20 cellular contexts compared by ENCODE assay signal in genomic region chr19:18490719-18491118, GRCh38. TPM values are rescaled to one million over a fixed set of nuclear protein-coding genes. Genes with fewer than 3 reads are reported as not detected.
DNase-seq lines count a peak whose midpoint lies in the region; ATAC-seq lines count a peak whose summit lies in the region.
"Had no signal": no experiment of that assay in that cellular context is flagged by ENCODE, and none has a peak within 500 bp of the region (broad histone marks: within the 10 kb centered on the region; RNA-seq: fewer than 3 reads in every experiment).

No MANE protein-coding gene starts in this region.

- no peak for ATAC-seq in activated T-helper 17 cell treated with anti-CD3 and anti-CD28 coated beads, Interleukin-2, amount 50 U/mL, for 72 hours (replicated peaks)
- ATAC-seq in naive thymus-derived CD4-positive, alpha-beta T cell, result peak; percentile 41
- no peak for ATAC-seq in stimulated activated effector memory CD8-positive, alpha-beta T cell treated with anti-CD3 and anti-CD28 coated beads, Interleukin-12 subunit alpha, Interleukin-12 subunit beta, amount 100 ng/mL, for 72 hours
- ATAC-seq in HG02970 (IDR thresholded peaks at IDR 0.05; ENCODE audit: low FRiP score, unreplicated experiment) (no peak), GM21529 (IDR thresholded peaks at IDR 0.05; ENCODE audit: unreplicated experiment) (no peak)

- intact Hi-C loops in naive thymus-derived CD4-positive, alpha-beta T cell (cut with micrococcal nuclease), result no loop called here

- peak overlapping the region; percentile 41 for H3K27ac Mint-ChIP-seq in activated T-helper 17 cell treated with anti-CD3 and anti-CD28 coated beads, Interleukin-2, amount 50 U/mL, for 72 hours
- no peak overlapping the region for H3K27ac Mint-ChIP-seq in naive thymus-derived CD4-positive, alpha-beta T cell
- H3K27ac Mint-ChIP-seq in stimulated activated effector memory CD8-positive, alpha-beta T cell treated with anti-CD3 and anti-CD28 coated beads, Interleukin-12 subunit alpha, Interleukin-12 subunit beta, amount 100 ng/mL, for 72 hours, result peak overlapping the region; percentile 82

- POLR2A ChIA-PET in naive thymus-derived CD4-positive, alpha-beta T cell (lab: Charles Lee), result no interaction called here

- H3K27me3 Mint-ChIP-seq in activated T-helper 17 cell treated with anti-CD3 and anti-CD28 coated beads, Interleukin-2, amount 50 U/mL, for 72 hours, result no peaks in the 10 kb centered on the region
- no peaks in the 10 kb centered on the region for H3K27me3 Mint-ChIP-seq in naive thymus-derived CD4-positive, alpha-beta T cell

- H3K36me3 ChIP-seq in naive thymus-derived CD4-positive, alpha-beta T cell (ENCODE audit: control insufficient read depth in 2 of 3, insufficient read depth in 3 of 3, low read length in 3 of 3), result peaks cover 0 to 7% (median 0%) of the 10 kb centered on the region in 3 experiments

- H3K4me3 Mint-ChIP-seq in activated T-helper 17 cell treated with anti-CD3 and anti-CD28 coated beads, Interleukin-2, amount 50 U/mL, for 72 hours, result no peak overlapping the region
- H3K4me3 Mint-ChIP-seq in naive thymus-derived CD4-positive, alpha-beta T cell, result no peak overlapping the region
- no peak overlapping the region for H3K4me3 Mint-ChIP-seq in stimulated activated effector memory CD8-positive, alpha-beta T cell treated with anti-CD3 and anti-CD28 coated beads, Interleukin-12 subunit alpha, Interleukin-12 subunit beta, amount 100 ng/mL, for 72 hours

- H3K36me3 Mint-ChIP-seq in activated T-helper 17 cell treated with anti-CD3 and anti-CD28 coated beads, Interleukin-2, amount 50 U/mL, for 72 hours (ENCODE audit: low read depth), result no peaks in the 10 kb centered on the region
- peaks cover 0 to 7% (median 0%) of the 10 kb centered on the region in 5 donors for H3K36me3 Mint-ChIP-seq in naive thymus-derived CD4-positive, alpha-beta T cell
- peaks cover 32% of the 10 kb centered on the region for H3K36me3 Mint-ChIP-seq in stimulated activated effector memory CD8-positive, alpha-beta T cell treated with anti-CD3 and anti-CD28 coated beads, Interleukin-12 subunit alpha, Interleukin-12 subunit beta, amount 100 ng/mL, for 72 hours

- peak; percentile 48 for DNase-seq in NK-92 treated with Interleukin-12 subunit alpha and Interleukin-12 subunit beta, amount 100 ng/mL, for 24 hours (lab: John Stamatoyannopoulos, UW)
- DNase-seq in NK-92 (lab: John Stamatoyannopoulos, UW; ENCODE audit: unreplicated experiment), result no peak
- DNase-seq in naive thymus-derived CD4-positive, alpha-beta T cell, result no peak
- no peak for DNase-seq in stimulated activated effector memory CD8-positive, alpha-beta T cell treated with anti-CD3 and anti-CD28 coated beads, Interleukin-12 subunit alpha, Interleukin-12 subunit beta, amount 100 ng/mL, for 72 hours (ENCODE audit: low spot score in 2 of 2)
- no peak for DNase-seq in AG08395 (ENCODE audit: low spot score)
- DNase-seq: 8988T, C1 segment of cervical spinal cord, Caco-2, EL, Kasumi-1, MM.1S, NCI-H1092 treated with DMSO at 0.1 percent for 48 hours, NCI-H187, NCI-H345, NCI-H526, RPMI8226, SW 1271 had no signal

- H3K4me3 ChIP-seq in naive thymus-derived CD4-positive, alpha-beta T cell (ENCODE audit: low read length), result no peak overlapping the region

- CTCF ChIA-PET in naive thymus-derived CD4-positive, alpha-beta T cell (lab: Charles Lee), result interaction anchor here (0.6 to 0.7 kb wide), 2 partner anchors 31 to 304 kb away, joined by 3 to 4 read pairs; partner anchors contain the start of gene ELL

- no peak overlapping the region for H3K27ac ChIP-seq in naive thymus-derived CD4-positive, alpha-beta T cell (ENCODE audit: low read depth, low read length)

- no peaks in the 10 kb centered on the region for H3K9me3 ChIP-seq in naive thymus-derived CD4-positive, alpha-beta T cell (ENCODE audit: control insufficient read depth in 2 of 3, low read length in 3 of 3)
- H3K9me3 ChIP-seq: Caco-2 had no signal

- H3K27me3 ChIP-seq in naive thymus-derived CD4-positive, alpha-beta T cell (ENCODE audit: control insufficient read depth in 2 of 2, insufficient read depth in 2 of 2, low read length in 2 of 2), result no peaks in the 10 kb centered on the region

- no peaks in the 10 kb centered on the region for H3K9me3 Mint-ChIP-seq in activated T-helper 17 cell treated with anti-CD3 and anti-CD28 coated beads, Interleukin-2, amount 50 U/mL, for 72 hours
- no peaks in the 10 kb centered on the region for H3K9me3 Mint-ChIP-seq in naive thymus-derived CD4-positive, alpha-beta T cell
- H3K9me3 Mint-ChIP-seq in stimulated activated effector memory CD8-positive, alpha-beta T cell treated with anti-CD3 and anti-CD28 coated beads, Interleukin-12 subunit alpha, Interleukin-12 subunit beta, amount 100 ng/mL, for 72 hours, result no peaks in the 10 kb centered on the region

- peaks cover 33% of the 10 kb centered on the region for H3K4me1 Mint-ChIP-seq in activated T-helper 17 cell treated with anti-CD3 and anti-CD28 coated beads, Interleukin-2, amount 50 U/mL, for 72 hours
- peaks cover 32 to 70% (median 51%) of the 10 kb centered on the region in 7 donors for H3K4me1 Mint-ChIP-seq in naive thymus-derived CD4-positive, alpha-beta T cell
- H3K4me1 Mint-ChIP-seq in stimulated activated effector memory CD8-positive, alpha-beta T cell treated with anti-CD3 and anti-CD28 coated beads, Interleukin-12 subunit alpha, Interleukin-12 subunit beta, amount 100 ng/mL, for 72 hours, result peaks cover 89% of the 10 kb centered on the region

- H3K4me1 ChIP-seq in naive thymus-derived CD4-positive, alpha-beta T cell (ENCODE audit: control insufficient read depth in 2 of 2, insufficient read depth in 2 of 2, low read length in 2 of 2), result peaks cover 16 to 64% of the 10 kb centered on the region in 2 donors
- H3K4me1 ChIP-seq: Caco-2 had no signal

RNA-seq across cellular contexts. Expression of gene ELL, which starts 31.2 kb away (rescaled TPM):
- 10 to 100 TPM; 23.7 to 41.8 TPM for total RNA-seq in activated T-helper 17 cell treated with anti-CD3 and anti-CD28 coated beads, Interleukin-2, amount 50 U/mL, for 72 hours
- 10 to 100 TPM; 18.9 to 70.4 (median 25.0) TPM for total RNA-seq in naive thymus-derived CD4-positive, alpha-beta T cell
- polyA plus RNA-seq in naive thymus-derived CD4-positive, alpha-beta T cell, result 10 to 100 TPM in 1 of 2 donors, 1 to 10 TPM in 1; 8.9 to 12.6 TPM

RNA-seq across cellular contexts. Expression of gene FKBP8, which starts 52.7 kb away (rescaled TPM):
- total RNA-seq in activated T-helper 17 cell treated with anti-CD3 and anti-CD28 coated beads, Interleukin-2, amount 50 U/mL, for 72 hours, result 100 to 1,000 TPM; 222 to 320 TPM
- 100 to 1,000 TPM; 137 to 241 (median 221) TPM for total RNA-seq in naive thymus-derived CD4-positive, alpha-beta T cell
- 100 to 1,000 TPM in 1 of 2 donors, 10 to 100 TPM in 1; 96.9 to 155 TPM for polyA plus RNA-seq in naive thymus-derived CD4-positive, alpha-beta T cell

RNA-seq across cellular contexts. Expression of gene ISYNA1, which starts 52.8 kb away (rescaled TPM):
- 10 to 100 TPM; 15.9 to 22.0 TPM for total RNA-seq in activated T-helper 17 cell treated with anti-CD3 and anti-CD28 coated beads, Interleukin-2, amount 50 U/mL, for 72 hours
- 10 to 100 TPM in 4 of 5 experiments, 1 to 10 TPM in 1; 9.5 to 42.5 (median 42.0) TPM for total RNA-seq in naive thymus-derived CD4-positive, alpha-beta T cell
- 10 to 100 TPM; 21.9 to 29.0 TPM for polyA plus RNA-seq in naive thymus-derived CD4-positive, alpha-beta T cell

Comparison
In these comparisons a context has a peak if more than half of its experiments do, and no peak if none do; other contexts are left out.
1. H3K27ac Mint-ChIP-seq: peak in activated T-helper 17 cell treated with anti-CD3 and anti-CD28 coated beads, Interleukin-2, amount 50 U/mL, for 72 hours (single experiment) and stimulated activated effector memory CD8-positive, alpha-beta T cell treated with anti-CD3 and anti-CD28 coated beads, Interleukin-12 subunit alpha, Interleukin-12 subunit beta, amount 100 ng/mL, for 72 hours (single experiment); none in naive thymus-derived CD4-positive, alpha-beta T cell (0 of 9).